ENCODE assay signal across 7 cellular contexts in genomic region chr3:88168171-88168570, GRCh38.
"Had no signal": no experiment of that assay in that cellular context is flagged by ENCODE, and none has a peak within 500 bp of the region (broad histone marks: within the 10 kb centered on the region; RNA-seq: fewer than 3 reads in every experiment).

No MANE protein-coding gene starts in this region.

- H3K27ac Mint-ChIP-seq: HFFc6, IgD-negative memory B cell had no signal

- H3K27me3 Mint-ChIP-seq: IgD-negative memory B cell had no signal

- H3K9ac ChIP-seq: GM23248 had no signal

- H3K9me3 ChIP-seq: HAP-1 had no signal

- H3K27ac ChIP-seq: GM23248 had no signal

- H3K36me3 ChIP-seq: HAP-1 had no signal

- H3K4me3 Mint-ChIP-seq: HFFc6, IgD-negative memory B cell had no signal

- H3K4me3 ChIP-seq: GM23248, HAP-1 had no signal

- ATAC-seq: HCT116 had no signal

- H2AFZ ChIP-seq: GM23248 had no signal

- H3K9me3 Mint-ChIP-seq: HFFc6, IgD-negative memory B cell had no signal

- DNase-seq: GM23248, GOT3, H7, HFFc6 had no signal
